ENCODE assay signal across 1 cellular context in genomic region chr6:140494321-140495085, GRCh38.
TF ChIP-seq lines count a peak whose summit lies in the region.

No MANE protein-coding gene starts in this region.

TF ChIP-seq in IMR-90, 13 proteins besides CTCF, POLR2A, EP300 and RAD21:
- TF ChIP-seq BHLHE40 (IDR thresholded peaks at IDR 0.05; ENCODE audit: low read depth, low read length) = no peak
- TF ChIP-seq MAZ (IDR thresholded peaks at IDR 0.05; ENCODE audit: borderline replicate concordance, low read depth, low read length) = no peak
- no peak for TF ChIP-seq NFE2L2 (IDR thresholded peaks at IDR 0.05; ENCODE audit: low read depth, low read length)
- no peak for TF ChIP-seq USF2 (IDR thresholded peaks at IDR 0.05; ENCODE audit: low read depth, low read length)
- no peak for TF ChIP-seq CHD1 (IDR thresholded peaks at IDR 0.05; ENCODE audit: low read depth, low read length)
- TF ChIP-seq CEBPB (IDR thresholded peaks at IDR 0.05; ENCODE audit: low read depth, low read length) = no peak
- TF ChIP-seq SMC3 (IDR thresholded peaks at IDR 0.05; ENCODE audit: low read depth, low read length) = no peak
- no peak for TF ChIP-seq MAFK (IDR thresholded peaks at IDR 0.05; ENCODE audit: low read depth, low read length)
- TF ChIP-seq RFX5 (IDR thresholded peaks at IDR 0.05; ENCODE audit: low read depth, low read length) = no peak
- no peak for TF ChIP-seq FOS (IDR thresholded peaks at IDR 0.05; ENCODE audit: low read depth, low read length)
- no peak for TF ChIP-seq MXI1 (IDR thresholded peaks at IDR 0.05; ENCODE audit: borderline replicate concordance, low read depth, low read length)
TF ChIP-seq in IMR-90: peak in this region for 0.
